1 cellular context compared by ENCODE assay signal in the genomic region with DNA sequence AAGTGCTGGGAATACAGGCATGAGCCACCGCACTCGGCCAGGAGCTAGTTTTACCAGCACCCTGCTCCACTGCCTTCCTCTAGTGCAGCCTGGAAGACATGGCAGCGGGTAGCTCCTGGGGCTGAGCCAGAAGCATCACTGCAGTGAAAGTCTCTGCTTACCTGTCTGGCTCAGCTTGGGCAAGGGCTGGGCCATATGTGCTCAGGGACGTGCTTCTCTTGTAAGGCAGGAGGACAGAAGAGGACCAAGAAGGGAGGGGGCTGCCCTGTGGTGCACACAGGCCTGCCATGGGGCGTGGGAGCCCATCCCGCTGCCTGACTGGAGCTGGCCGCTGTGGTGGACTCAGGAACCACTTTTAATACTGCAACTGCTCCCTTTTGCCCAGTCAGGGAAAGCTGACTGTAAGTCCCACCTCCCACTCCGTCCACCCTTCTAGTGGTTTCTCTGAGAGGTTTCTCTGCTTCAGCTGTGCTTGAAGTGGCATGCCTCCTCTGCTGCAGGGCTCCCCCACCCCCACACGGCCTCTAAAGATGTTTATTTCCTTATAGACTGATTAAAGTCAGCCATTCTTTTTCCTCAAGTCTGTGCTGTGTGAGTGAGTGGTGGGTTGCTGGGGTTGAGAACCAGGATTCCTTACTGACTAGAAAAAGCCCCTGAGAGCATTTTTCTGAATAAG.
A peak's percentile ranks its signal among the peaks of the same experiment; 100 is the strongest.
TF ChIP-seq lines count a peak whose summit lies in the region.

No MANE protein-coding gene starts in this region.

TF ChIP-seq in K562, 482 proteins besides CTCF, POLR2A, EP300 and RAD21:
- TF ChIP-seq LARP7 (IDR thresholded peaks at IDR 0.05) = no peak
- TF ChIP-seq BRCA1 (IDR thresholded peaks at IDR 0.05) = no peak
- TF ChIP-seq BRCA1 (CRISPR knock-in tag; IDR thresholded peaks at IDR 0.05) = no peak
- TF ChIP-seq POLR2G (IDR thresholded peaks at IDR 0.05; ENCODE audit: low read depth, low read length) = peak; percentile 46
